ENCODE assay signal across 11 cellular contexts in genomic region chr7:95324396-95324795, GRCh38. TPM values are rescaled to one million over a fixed set of nuclear protein-coding genes. Genes with fewer than 3 reads are reported as not detected.
DNase-seq lines count a peak whose midpoint lies in the region; ATAC-seq lines count a peak whose summit lies in the region.
"Had no signal": no experiment of that assay in that cellular context is flagged by ENCODE, and none has a peak within 500 bp of the region (broad histone marks: within the 10 kb centered on the region; RNA-seq: fewer than 3 reads in every experiment).

Gene PON1 (minus strand): TSS chr7:95324532. CDS start chr7:95324475, 57 bp downstream.

- peak within 1 kb of the TSS; percentile 10 for H3K4me3 ChIP-seq in rectal smooth muscle tissue (ENCODE audit: low read length)

- CTCF ChIA-PET in activated CD4-positive, alpha-beta T cell treated with anti-CD3 and anti-CD28 coated beads, Interleukin-2, amount 10 ng/mL, durations not matched to agents 7 days and 5 days (lab: Charles Lee) = no interaction called here

- peak within 1 kb of the TSS; percentile 8 for H3K4me3 Mint-ChIP-seq in activated CD4-positive, alpha-beta T cell treated with anti-CD3 and anti-CD28 coated beads, Interleukin-2, amount 10 ng/mL, durations not matched to agents 7 days and 5 days
- H3K4me3 Mint-ChIP-seq in activated naive CD8-positive, alpha-beta T cell = peak within 1 kb of the TSS; percentile 4

- no peaks in the 10 kb centered on the region for H3K27me3 ChIP-seq in rectal smooth muscle tissue (ENCODE audit: control insufficient read depth, insufficient read depth, low read length)

- DNase-seq in activated CD4-positive, alpha-beta T cell treated with anti-CD3 and anti-CD28 coated beads, Interleukin-2, amount 10 ng/mL, durations not matched to agents 7 days and 5 days = peak; percentile 25
- no peak for DNase-seq in activated CD4-positive, alpha-beta T cell treated with anti-CD3 and anti-CD28 coated beads for 48 hours
- no peak for DNase-seq in T1000 (lab: John Stamatoyannopoulos, UW)
- no peak for DNase-seq in NCI-H524 treated with DMSO at 0.1 percent for 48 hours (lab: John Stamatoyannopoulos, UW)
- DNase-seq: AML-193; stimulated activated CD4-positive, alpha-beta T cell treated with anti-CD3 and anti-CD28 coated beads, Interleukin-4, amount 100 ng/mL, for 4 hours had no signal

- no peak within 1 kb of the TSS for H3K27ac Mint-ChIP-seq in activated CD4-positive, alpha-beta T cell treated with anti-CD3 and anti-CD28 coated beads, Interleukin-2, amount 10 ng/mL, durations not matched to agents 7 days and 5 days
- no peak within 1 kb of the TSS for H3K27ac Mint-ChIP-seq in activated naive CD8-positive, alpha-beta T cell

- H3K36me3 ChIP-seq in rectal smooth muscle tissue (ENCODE audit: control insufficient read depth, insufficient read depth, low read length) = no peaks in the 10 kb centered on the region

- no peak within 1 kb of the TSS for H3K9ac ChIP-seq in rectal smooth muscle tissue (ENCODE audit: low read length)

- peaks cover 4% of the 10 kb centered on the region for H3K27me3 Mint-ChIP-seq in activated CD4-positive, alpha-beta T cell treated with anti-CD3 and anti-CD28 coated beads, Interleukin-2, amount 10 ng/mL, durations not matched to agents 7 days and 5 days
- no peaks in the 10 kb centered on the region for H3K27me3 Mint-ChIP-seq in activated naive CD8-positive, alpha-beta T cell

- H3K27ac ChIP-seq in rectal smooth muscle tissue (ENCODE audit: low read depth, low read length) = no peak within 1 kb of the TSS

- ATAC-seq in HG03432 (IDR thresholded peaks at IDR 0.05; ENCODE audit: unreplicated experiment) = peak; percentile 78
- no peak for ATAC-seq in GM18870 (IDR thresholded peaks at IDR 0.05; ENCODE audit: unreplicated experiment)

- no peaks in the 10 kb centered on the region for H3K36me3 Mint-ChIP-seq in activated CD4-positive, alpha-beta T cell treated with anti-CD3 and anti-CD28 coated beads, Interleukin-2, amount 10 ng/mL, durations not matched to agents 7 days and 5 days (ENCODE audit: low read depth)
- H3K36me3 Mint-ChIP-seq in activated naive CD8-positive, alpha-beta T cell = no peaks in the 10 kb centered on the region

- H3K4me1 ChIP-seq in rectal smooth muscle tissue (ENCODE audit: control insufficient read depth, insufficient read depth, low read length) = no peaks in the 10 kb centered on the region

- H3K4me1 Mint-ChIP-seq in activated CD4-positive, alpha-beta T cell treated with anti-CD3 and anti-CD28 coated beads, Interleukin-2, amount 10 ng/mL, durations not matched to agents 7 days and 5 days = peaks cover 7% of the 10 kb centered on the region
- H3K4me1 Mint-ChIP-seq in activated naive CD8-positive, alpha-beta T cell (ENCODE audit: low read depth) = no peaks in the 10 kb centered on the region

- no peaks in the 10 kb centered on the region for H3K9me3 Mint-ChIP-seq in activated CD4-positive, alpha-beta T cell treated with anti-CD3 and anti-CD28 coated beads, Interleukin-2, amount 10 ng/mL, durations not matched to agents 7 days and 5 days
- H3K9me3 Mint-ChIP-seq in activated naive CD8-positive, alpha-beta T cell (ENCODE audit: low read depth) = no peaks in the 10 kb centered on the region

- POLR2A ChIA-PET in activated CD4-positive, alpha-beta T cell treated with anti-CD3 and anti-CD28 coated beads, Interleukin-2, amount 10 ng/mL, durations not matched to agents 7 days and 5 days (lab: Charles Lee) = no interaction called here

RNA-seq across cellular contexts. Expression of gene PON1, which starts in this region (rescaled TPM):
- total RNA-seq in activated CD4-positive, alpha-beta T cell treated with anti-CD3 and anti-CD28 coated beads, Interleukin-2, amount 10 ng/mL, durations not matched to agents 7 days and 5 days = not detected
- total RNA-seq: dermis microvascular lymphatic vessel endothelial cell had no signal

Comparison
In these comparisons a context has a peak if more than half of its experiments do, and no peak if none do; other contexts are left out.
1. Peak in DNase-seq in activated CD4-positive, alpha-beta T cell treated with anti-CD3 and anti-CD28 coated beads, Interleukin-2, amount 10 ng/mL, durations not matched to agents 7 days and 5 days; RNA of the gene not detected or under 1 TPM.